21 cellular contexts compared by ENCODE assay signal in genomic region chr3:21073561-21073960, GRCh38.
DNase-seq lines count a peak whose midpoint lies in the region; ATAC-seq and TF ChIP-seq lines count a peak whose summit lies in the region.
"Had no signal": no experiment of that assay in that cellular context is flagged by ENCODE, and none has a peak within 500 bp of the region (broad histone marks: within the 10 kb centered on the region; RNA-seq: fewer than 3 reads in every experiment).

No MANE protein-coding gene starts in this region.

- no peaks in the 10 kb centered on the region for H3K9me3 ChIP-seq in CD4-positive, alpha-beta T cell (ENCODE audit: control insufficient read depth, low read length)
- H3K9me3 ChIP-seq: BE2C; BLaER1 treated with 17β-estradiol and CSF1 and Interleukin-3, amounts not matched to agents 10 nM and 100 nM; Caco-2 had no signal

- H3K4me3 Mint-ChIP-seq in HFFc6 (no peak overlapping the region), mesothelial cell of epicardium (no peak overlapping the region)
- no peak overlapping the region for H3K4me3 Mint-ChIP-seq in CD4-positive, alpha-beta T cell
- H3K4me3 Mint-ChIP-seq: CD14-positive monocyte; CD4-positive, alpha-beta memory T cell; GM23338; H9 had no signal

- H3K27ac ChIP-seq in CD4-positive, alpha-beta T cell (ENCODE audit: low read depth, low read length), result no peak overlapping the region
- H3K27ac ChIP-seq in coronary artery, result no peak overlapping the region
- H3K27ac ChIP-seq: 22Rv1; BLaER1 treated with 17β-estradiol and CSF1 and Interleukin-3, amounts not matched to agents 10 nM and 100 nM had no signal

- POLR2A ChIA-PET in CD4-positive, alpha-beta T cell (lab: Charles Lee), result no interaction called here

- H3K36me3 Mint-ChIP-seq in HFFc6 (ENCODE audit: low read depth), result no peaks in the 10 kb centered on the region
- H3K36me3 Mint-ChIP-seq in mesothelial cell of epicardium, result no peaks in the 10 kb centered on the region
- no peaks in the 10 kb centered on the region for H3K36me3 Mint-ChIP-seq in CD4-positive, alpha-beta T cell (ENCODE audit: low read depth)
- H3K36me3 Mint-ChIP-seq: CD14-positive monocyte; CD4-positive, alpha-beta memory T cell had no signal

- peaks cover 19% of the 10 kb centered on the region for H3K4me1 Mint-ChIP-seq in HFFc6 (ENCODE audit: low read depth)
- peaks cover 9% of the 10 kb centered on the region for H3K4me1 Mint-ChIP-seq in mesothelial cell of epicardium
- H3K4me1 Mint-ChIP-seq in CD4-positive, alpha-beta T cell (ENCODE audit: low read depth), result no peaks in the 10 kb centered on the region
- H3K4me1 Mint-ChIP-seq: CD14-positive monocyte; CD4-positive, alpha-beta memory T cell; GM23338 had no signal

- ATAC-seq in CD4-positive, alpha-beta T cell (ENCODE audit: poor library complexity), result no peak
- ATAC-seq: GM12878, GM23338, HCT116 had no signal

- DNase-seq in AG10803 (ENCODE audit: low read depth) (peak; percentile 5), HFFc6 (no peak), mesothelial cell of epicardium (ENCODE audit: low spot score in 2 of 2, unreplicated experiment in 2 of 2) (no peak), coronary artery (ENCODE audit: low spot score) (no peak)
- no peak for DNase-seq in CD4-positive, alpha-beta T cell
- DNase-seq in stimulated activated CD4-positive, alpha-beta T cell treated with anti-CD3 and anti-CD28 coated beads, Interleukin-12 subunit alpha, Interleukin-12 subunit beta, amount 100 ng/mL, for 4 hours, result no peak
- DNase-seq: AML-193; BE2C; Caco-2; CD4-positive, alpha-beta memory T cell; DMS 273 treated with DMSO at 0.1 percent for 48 hours; DMS79; EL; GDM1; H9 had no signal

- CTCF ChIA-PET in CD4-positive, alpha-beta T cell (lab: Charles Lee), result no interaction called here

- intact Hi-C loops in CD4-positive, alpha-beta T cell (cut with DNase I, micrococcal nuclease), result no loop called here

- no peaks in the 10 kb centered on the region for H3K27me3 ChIP-seq in CD4-positive, alpha-beta T cell (ENCODE audit: control insufficient read depth, insufficient read depth, low read length)
- H3K27me3 ChIP-seq: BE2C; BLaER1 treated with 17β-estradiol and CSF1 and Interleukin-3, amounts not matched to agents 10 nM and 100 nM had no signal

- H3K4me3 ChIP-seq in AG10803 (ENCODE audit: low read length), result no peak overlapping the region
- no peak overlapping the region for H3K4me3 ChIP-seq in coronary artery
- H3K4me3 ChIP-seq: BLaER1 treated with 17β-estradiol and CSF1 and Interleukin-3, amounts not matched to agents 10 nM and 100 nM; GM12878; GM23338 had no signal

- H3K27ac Mint-ChIP-seq in HFFc6 (peak overlapping the region; percentile 29; the same call in 1 of the 2 replicates), mesothelial cell of epicardium (peak overlapping the region; percentile 64)
- H3K27ac Mint-ChIP-seq in CD4-positive, alpha-beta T cell, result no peak overlapping the region
- H3K27ac Mint-ChIP-seq: CD14-positive monocyte, GM23338, H9 had no signal

- no peaks in the 10 kb centered on the region for H3K27me3 Mint-ChIP-seq in HFFc6 (ENCODE audit: insufficient read depth)
- H3K27me3 Mint-ChIP-seq in mesothelial cell of epicardium (ENCODE audit: low read depth), result no peaks in the 10 kb centered on the region
- no peaks in the 10 kb centered on the region for H3K27me3 Mint-ChIP-seq in CD4-positive, alpha-beta T cell
- H3K27me3 Mint-ChIP-seq: CD4-positive, alpha-beta memory T cell had no signal

- TF ChIP-seq CTCF in AG10803 (conservative IDR thresholded peaks at IDR 0.05; ENCODE audit: low read length) (no peak), HFFc6 (IDR thresholded peaks at IDR 0.05) (no peak), mesothelial cell of epicardium (IDR thresholded peaks at IDR 0.05; ENCODE audit: unreplicated experiment) (no peak), coronary artery (IDR thresholded peaks at IDR 0.05) (no peak)
- no peak for TF ChIP-seq CTCF in CD4-positive, alpha-beta T cell (IDR thresholded peaks at IDR 0.05)

- H3K9me3 Mint-ChIP-seq in HFFc6 (no peaks in the 10 kb centered on the region), mesothelial cell of epicardium (peaks cover 27% of the 10 kb centered on the region)
- H3K9me3 Mint-ChIP-seq in CD4-positive, alpha-beta T cell, result peaks cover 6% of the 10 kb centered on the region
- H3K9me3 Mint-ChIP-seq: GM23338 had no signal
